2 cellular contexts compared by ENCODE assay signal in the genomic region with DNA sequence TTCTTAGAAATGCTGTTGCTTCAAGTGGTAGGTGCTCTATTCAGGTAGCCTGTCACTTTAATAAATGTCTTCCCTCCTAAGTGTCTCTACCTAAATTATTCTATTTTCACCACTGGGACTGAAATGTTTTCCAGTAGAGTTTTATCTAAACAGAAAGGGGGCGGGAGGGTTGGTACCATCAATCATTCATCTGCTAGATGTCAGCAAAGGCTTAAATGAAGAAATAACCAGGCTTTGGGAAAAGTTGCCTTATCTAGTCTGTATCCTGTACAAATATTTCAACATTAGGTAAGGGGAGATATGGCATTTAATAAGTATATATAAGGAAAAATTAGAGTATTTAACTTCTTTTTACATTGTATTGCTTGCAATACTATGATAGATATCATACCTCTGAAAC.
TF ChIP-seq lines count a peak whose summit lies in the region.

No MANE protein-coding gene starts in this region.

TF ChIP-seq in HCT116, 20 proteins besides CTCF, POLR2A, EP300 and RAD21:
- TF ChIP-seq ATF3 (IDR thresholded peaks at IDR 0.05) (no peak), ELF1 (IDR thresholded peaks at IDR 0.05; ENCODE audit: borderline replicate concordance, low read depth) (no peak), CBX3 (IDR thresholded peaks at IDR 0.05; ENCODE audit: low read depth) (no peak), POLR2AphosphoS5 (IDR thresholded peaks at IDR 0.05; ENCODE audit: low read depth, low read length) (no peak), SP1 (IDR thresholded peaks at IDR 0.05; ENCODE audit: low read depth) (no peak), CEBPB (IDR thresholded peaks at IDR 0.05; ENCODE audit: low read depth) (no peak), JUND (IDR thresholded peaks at IDR 0.05) (no peak), SIN3A (IDR thresholded peaks at IDR 0.05; ENCODE audit: low read depth) (no peak), YY1 (IDR thresholded peaks at IDR 0.05; ENCODE audit: extremely low read depth, insufficient replicate concordance, low read depth, low read length) (no peak), TCF7L2 (IDR thresholded peaks at IDR 0.05; ENCODE audit: borderline replicate concordance, extremely low read depth, insufficient read depth, insufficient read length) (no peak), SRF (IDR thresholded peaks at IDR 0.05; ENCODE audit: low read depth) (no peak), EGR1 (IDR thresholded peaks at IDR 0.05; ENCODE audit: low read depth) (no peak), ZFX (IDR thresholded peaks at IDR 0.05) (no peak), FOSL1 (IDR thresholded peaks at IDR 0.05; ENCODE audit: low read depth) (no peak)
- TF ChIP-seq, protein P1, sequence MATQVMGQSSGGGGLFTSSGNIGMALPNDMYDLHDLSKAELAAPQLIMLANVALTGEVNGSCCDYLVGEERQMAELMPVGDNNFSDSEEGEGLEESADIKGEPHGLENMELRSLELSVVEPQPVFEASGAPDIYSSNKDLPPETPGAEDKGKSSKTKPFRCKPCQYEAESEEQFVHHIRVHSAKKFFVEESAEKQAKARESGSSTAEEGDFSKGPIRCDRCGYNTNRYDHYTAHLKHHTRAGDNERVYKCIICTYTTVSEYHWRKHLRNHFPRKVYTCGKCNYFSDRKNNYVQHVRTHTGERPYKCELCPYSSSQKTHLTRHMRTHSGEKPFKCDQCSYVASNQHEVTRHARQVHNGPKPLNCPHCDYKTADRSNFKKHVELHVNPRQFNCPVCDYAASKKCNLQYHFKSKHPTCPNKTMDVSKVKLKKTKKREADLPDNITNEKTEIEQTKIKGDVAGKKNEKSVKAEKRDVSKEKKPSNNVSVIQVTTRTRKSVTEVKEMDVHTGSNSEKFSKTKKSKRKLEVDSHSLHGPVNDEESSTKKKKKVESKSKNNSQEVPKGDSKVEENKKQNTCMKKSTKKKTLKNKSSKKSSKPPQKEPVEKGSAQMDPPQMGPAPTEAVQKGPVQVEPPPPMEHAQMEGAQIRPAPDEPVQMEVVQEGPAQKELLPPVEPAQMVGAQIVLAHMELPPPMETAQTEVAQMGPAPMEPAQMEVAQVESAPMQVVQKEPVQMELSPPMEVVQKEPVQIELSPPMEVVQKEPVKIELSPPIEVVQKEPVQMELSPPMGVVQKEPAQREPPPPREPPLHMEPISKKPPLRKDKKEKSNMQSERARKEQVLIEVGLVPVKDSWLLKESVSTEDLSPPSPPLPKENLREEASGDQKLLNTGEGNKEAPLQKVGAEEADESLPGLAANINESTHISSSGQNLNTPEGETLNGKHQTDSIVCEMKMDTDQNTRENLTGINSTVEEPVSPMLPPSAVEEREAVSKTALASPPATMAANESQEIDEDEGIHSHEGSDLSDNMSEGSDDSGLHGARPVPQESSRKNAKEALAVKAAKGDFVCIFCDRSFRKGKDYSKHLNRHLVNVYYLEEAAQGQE (IDR thresholded peaks at IDR 0.05; ENCODE audit: low read depth): no peak
- TF ChIP-seq, protein P2, sequence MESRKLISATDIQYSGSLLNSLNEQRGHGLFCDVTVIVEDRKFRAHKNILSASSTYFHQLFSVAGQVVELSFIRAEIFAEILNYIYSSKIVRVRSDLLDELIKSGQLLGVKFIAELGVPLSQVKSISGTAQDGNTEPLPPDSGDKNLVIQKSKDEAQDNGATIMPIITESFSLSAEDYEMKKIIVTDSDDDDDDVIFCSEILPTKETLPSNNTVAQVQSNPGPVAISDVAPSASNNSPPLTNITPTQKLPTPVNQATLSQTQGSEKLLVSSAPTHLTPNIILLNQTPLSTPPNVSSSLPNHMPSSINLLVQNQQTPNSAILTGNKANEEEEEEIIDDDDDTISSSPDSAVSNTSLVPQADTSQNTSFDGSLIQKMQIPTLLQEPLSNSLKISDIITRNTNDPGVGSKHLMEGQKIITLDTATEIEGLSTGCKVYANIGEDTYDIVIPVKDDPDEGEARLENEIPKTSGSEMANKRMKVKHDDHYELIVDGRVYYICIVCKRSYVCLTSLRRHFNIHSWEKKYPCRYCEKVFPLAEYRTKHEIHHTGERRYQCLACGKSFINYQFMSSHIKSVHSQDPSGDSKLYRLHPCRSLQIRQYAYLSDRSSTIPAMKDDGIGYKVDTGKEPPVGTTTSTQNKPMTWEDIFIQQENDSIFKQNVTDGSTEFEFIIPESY (IDR thresholded peaks at IDR 0.05; ENCODE audit: extremely low read depth, insufficient replicate concordance, low read length): no peak
- TF ChIP-seq, protein P3, sequence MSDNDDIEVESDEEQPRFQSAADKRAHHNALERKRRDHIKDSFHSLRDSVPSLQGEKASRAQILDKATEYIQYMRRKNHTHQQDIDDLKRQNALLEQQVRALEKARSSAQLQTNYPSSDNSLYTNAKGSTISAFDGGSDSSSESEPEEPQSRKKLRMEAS (IDR thresholded peaks at IDR 0.05): no peak
TF ChIP-seq in HCT116: peak in this region for 0.

TF ChIP-seq in K562, 482 proteins besides CTCF, POLR2A, EP300 and RAD21:
- TF ChIP-seq RB1 (IDR thresholded peaks at IDR 0.05; ENCODE audit: low read depth): no peak
- no peak for TF ChIP-seq CEBPG (CRISPR knock-in tag; IDR thresholded peaks at IDR 0.05)
- 0 out of 4 replicates have a peak, but pooled peaks of 1 of the 2 experiments have one; percentile 10 for TF ChIP-seq CEBPG (tag; conservative IDR thresholded peaks at IDR 0.05 in 1 of 2, IDR thresholded peaks at IDR 0.05 in 1 of 2)
- no peak for TF ChIP-seq ETV5 (CRISPR knock-in tag; IDR thresholded peaks at IDR 0.05; ENCODE audit: low read depth)
- no peak for TF ChIP-seq TEAD1 (CRISPR knock-in tag; IDR thresholded peaks at IDR 0.05)
- no peak for TF ChIP-seq MCM5 (IDR thresholded peaks at IDR 0.05; ENCODE audit: low read depth)
- TF ChIP-seq ELF1 (tag; IDR thresholded peaks at IDR 0.05): no peak
- no peak for TF ChIP-seq ZNF146 (CRISPR knock-in tag; IDR thresholded peaks at IDR 0.05; ENCODE audit: unreplicated experiment)
- TF ChIP-seq PBX2 (CRISPR knock-in tag; IDR thresholded peaks at IDR 0.05; ENCODE audit: low read depth): peak; percentile 72
- peak; percentile 95 for TF ChIP-seq PBX2 (tag; conservative IDR thresholded peaks at IDR 0.05; ENCODE audit: low read depth)
- TF ChIP-seq MEIS2 (IDR thresholded peaks at IDR 0.05; ENCODE audit: partially characterized antibody): peak; percentile 96
- no peak for TF ChIP-seq NR2C2 (CRISPR knock-in tag; IDR thresholded peaks at IDR 0.05)
- TF ChIP-seq NR2C2 (tag; IDR thresholded peaks at IDR 0.05): no peak
- 0 out of 2 replicates have a peak, but pooled peaks have one; percentile 8 for TF ChIP-seq ARID1B (IDR thresholded peaks at IDR 0.05)
- TF ChIP-seq, protein P4, sequence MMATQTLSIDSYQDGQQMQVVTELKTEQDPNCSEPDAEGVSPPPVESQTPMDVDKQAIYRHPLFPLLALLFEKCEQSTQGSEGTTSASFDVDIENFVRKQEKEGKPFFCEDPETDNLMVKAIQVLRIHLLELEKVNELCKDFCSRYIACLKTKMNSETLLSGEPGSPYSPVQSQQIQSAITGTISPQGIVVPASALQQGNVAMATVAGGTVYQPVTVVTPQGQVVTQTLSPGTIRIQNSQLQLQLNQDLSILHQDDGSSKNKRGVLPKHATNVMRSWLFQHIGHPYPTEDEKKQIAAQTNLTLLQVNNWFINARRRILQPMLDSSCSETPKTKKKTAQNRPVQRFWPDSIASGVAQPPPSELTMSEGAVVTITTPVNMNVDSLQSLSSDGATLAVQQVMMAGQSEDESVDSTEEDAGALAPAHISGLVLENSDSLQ (IDR thresholded peaks at IDR 0.05): peak; percentile 96
- peak; percentile 63 for TF ChIP-seq CEBPB (tag; IDR thresholded peaks at IDR 0.05)
- 0 out of 2 replicates have a peak, but pooled peaks have one; percentile 34 for TF ChIP-seq RAD51 (IDR thresholded peaks at IDR 0.05; ENCODE audit: borderline replicate concordance, low read depth)
- TF ChIP-seq ELK1 (CRISPR knock-in tag; IDR thresholded peaks at IDR 0.05): no peak
- TF ChIP-seq HEY1 (CRISPR knock-in tag; IDR thresholded peaks at IDR 0.05; ENCODE audit: borderline replicate concordance): no peak
